ENCODE assay signal across 1 cellular context in genomic region chr10:5461914-5462840, GRCh38.
TF ChIP-seq lines count a peak whose summit lies in the region.

No MANE protein-coding gene starts in this region.

TF ChIP-seq in WTC11, 78 proteins besides CTCF, POLR2A, EP300 and RAD21 (continued from another document):
- TF ChIP-seq STAT6 (CRISPR knock-in tag; conservative IDR thresholded peaks at IDR 0.05; ENCODE audit: low read depth) (no peak), ZNF512 (CRISPR knock-in tag; IDR thresholded peaks at IDR 0.05; ENCODE audit: borderline replicate concordance) (no peak), MLX (CRISPR knock-in tag; IDR thresholded peaks at IDR 0.05) (no peak), E2F5 (CRISPR knock-in tag; IDR thresholded peaks at IDR 0.05) (no peak), ARID4B (CRISPR knock-in tag; IDR thresholded peaks at IDR 0.05; ENCODE audit: borderline replicate concordance) (no peak), ZNF232 (CRISPR knock-in tag; IDR thresholded peaks at IDR 0.05) (no peak), ZNF138 (CRISPR knock-in tag; conservative IDR thresholded peaks at IDR 0.05) (no peak), PREB (CRISPR knock-in tag; IDR thresholded peaks at IDR 0.05; ENCODE audit: borderline replicate concordance) (no peak), PRDM15 (CRISPR knock-in tag; IDR thresholded peaks at IDR 0.05) (no peak), JUN (CRISPR knock-in tag; IDR thresholded peaks at IDR 0.05) (no peak), ATF3 (CRISPR knock-in tag; conservative IDR thresholded peaks at IDR 0.05) (no peak), MAX (CRISPR knock-in tag; IDR thresholded peaks at IDR 0.05) (no peak), EMX1 (CRISPR knock-in tag; IDR thresholded peaks at IDR 0.05) (no peak), TCF7 (CRISPR knock-in tag; IDR thresholded peaks at IDR 0.05; ENCODE audit: low read depth) (no peak), ATF2 (CRISPR knock-in tag; IDR thresholded peaks at IDR 0.05; ENCODE audit: borderline replicate concordance, low read depth) (no peak), NFE2L1 (CRISPR knock-in tag; IDR thresholded peaks at IDR 0.05) (no peak)
